ENCODE assay signal across 1 cellular context in genomic region chr22:26576026-26576680, GRCh38.
TF ChIP-seq lines count a peak whose summit lies in the region.

No MANE protein-coding gene starts in this region.

TF ChIP-seq in H1, 55 proteins besides CTCF, POLR2A, EP300 and RAD21:
- no peak for TF ChIP-seq EZH2 (IDR thresholded peaks at IDR 0.05; ENCODE audit: low read depth, low read length, severe bottlenecking)
- TF ChIP-seq BCL11A (IDR thresholded peaks at IDR 0.05; ENCODE audit: low read depth in 2 of 2, low read length in 2 of 2), result no peak
- TF ChIP-seq SIRT6 (IDR thresholded peaks at IDR 0.05; ENCODE audit: low read length), result no peak
- TF ChIP-seq SP4 (IDR thresholded peaks at IDR 0.05; ENCODE audit: low read length), result no peak
- no peak for TF ChIP-seq TAF7 (optimal IDR thresholded peaks at IDR 0.05; ENCODE audit: borderline replicate concordance, low read depth, low read length)
- no peak for TF ChIP-seq GTF2F1 (IDR thresholded peaks at IDR 0.05; ENCODE audit: borderline replicate concordance, low read depth, low read length)
- TF ChIP-seq POLR2AphosphoS5 (IDR thresholded peaks at IDR 0.05; ENCODE audit: low read depth, low read length), result no peak
- no peak for TF ChIP-seq EGR1 (IDR thresholded peaks at IDR 0.05; ENCODE audit: borderline replicate concordance, low read depth, low read length)
- no peak for TF ChIP-seq TEAD4 (IDR thresholded peaks at IDR 0.05; ENCODE audit: low read depth, low read length)
- TF ChIP-seq KDM1A (IDR thresholded peaks at IDR 0.05; ENCODE audit: borderline replicate concordance, low read length), result no peak
- TF ChIP-seq JUND (IDR thresholded peaks at IDR 0.05; ENCODE audit: low read length), result no peak
- no peak for TF ChIP-seq CREB1 (IDR thresholded peaks at IDR 0.05)
- no peak for TF ChIP-seq ASH2L (IDR thresholded peaks at IDR 0.05; ENCODE audit: low read length)
- TF ChIP-seq SIN3A (conservative IDR thresholded peaks at IDR 0.05 in 1 of 2, IDR thresholded peaks at IDR 0.05 in 1 of 2; ENCODE audit: low read depth in 1 of 2, low read length in 2 of 2), result no peak
- no peak for TF ChIP-seq SP1 (IDR thresholded peaks at IDR 0.05; ENCODE audit: low read depth, low read length)
